ENCODE assay signal across 8 cellular contexts in genomic region chr1:146376309-146376707, GRCh38.
DNase-seq lines count a peak whose midpoint lies in the region; ATAC-seq and TF ChIP-seq lines count a peak whose summit lies in the region.
"Not testable (repeated sequence)": the region's sequence is repeated elsewhere in the genome, so short reads cannot be mapped to it uniquely, and the experiment has no call there.

No MANE protein-coding gene starts in this region.

- peak overlapping the region; percentile 87 for H3K27ac ChIP-seq in epithelial cell of prostate

- H3K9ac ChIP-seq in Loucy (ENCODE audit: low read depth, low read length, poor library complexity, severe bottlenecking): peak overlapping the region; percentile 59

- not testable (repeated sequence) for H3K27me3 Mint-ChIP-seq in activated T-cell treated with anti-CD3 and anti-CD28 coated beads, Interleukin-2, amount 50 U/mL, for 4 hours (ENCODE audit: low read depth)

- ATAC-seq in GM21825 (IDR thresholded peaks at IDR 0.05; ENCODE audit: unreplicated experiment): peak; percentile 74
- peak; percentile 53 to 57 for ATAC-seq in activated T-cell treated with anti-CD3 and anti-CD28 coated beads, Interleukin-2, amount 50 U/mL, for 4 hours

- not testable (repeated sequence) for H4K20me1 ChIP-seq in Loucy (ENCODE audit: insufficient read depth, low read length, poor library complexity, severe bottlenecking)

- TF ChIP-seq CTCF in Loucy (conservative IDR thresholded peaks at IDR 0.05; ENCODE audit: low read length): not testable (repeated sequence)

- H3K4me3 Mint-ChIP-seq in activated T-cell treated with anti-CD3 and anti-CD28 coated beads, Interleukin-2, amount 50 U/mL, for 4 hours: peak overlapping the region; percentile 79

- not testable (repeated sequence) for H3K9me2 ChIP-seq in Loucy (replicated peaks; ENCODE audit: low read depth, low read length)

- DNase-seq in CMK (ENCODE audit: low read depth) (peak; percentile 44), epithelial cell of prostate (ENCODE audit: low read depth, low spot score) (peak; percentile 33), mucosa of gallbladder (ENCODE audit: low spot score) (peak; percentile 92)
- peak; percentile 72 for DNase-seq in activated T-cell treated with anti-CD3 and anti-CD28 coated beads, Interleukin-2, amount 50 U/mL, for 4 hours
- DNase-seq in stimulated activated CD8-positive, alpha-beta memory T cell treated with anti-CD3 and anti-CD28 coated beads, Interleukin-12 subunit alpha, Interleukin-12 subunit beta, amount 100 ng/mL, for 4 hours (ENCODE audit: low read depth): peak; percentile 70

- not testable (repeated sequence) for H3K4me2 ChIP-seq in Loucy (ENCODE audit: low read depth, low read length, poor library complexity, severe bottlenecking)

- H2AFZ ChIP-seq in Loucy (ENCODE audit: low read length): not testable (repeated sequence)

- H3F3A ChIP-seq in Loucy (ENCODE audit: low read depth): not testable (repeated sequence)

- H3K36me3 ChIP-seq in Loucy (ENCODE audit: insufficient read depth, low read length): not testable (repeated sequence)

- not testable (repeated sequence) for H3K9me3 Mint-ChIP-seq in activated T-cell treated with anti-CD3 and anti-CD28 coated beads, Interleukin-2, amount 50 U/mL, for 4 hours

- H3K9me3 ChIP-seq in Loucy (ENCODE audit: insufficient read depth, low read depth, low read length): not testable (repeated sequence)

- not testable (repeated sequence) for H3K27me3 ChIP-seq in Loucy (ENCODE audit: insufficient read depth, low read length, poor library complexity, severe bottlenecking)

- not testable (repeated sequence) for H3K36me3 Mint-ChIP-seq in activated T-cell treated with anti-CD3 and anti-CD28 coated beads, Interleukin-2, amount 50 U/mL, for 4 hours (ENCODE audit: insufficient read depth)

- 0 out of 2 replicates have a peak, but pooled peaks have one; percentile 41 for TF ChIP-seq POLR2A in Raji (IDR thresholded peaks at IDR 0.05; ENCODE audit: insufficient read depth, low read depth, low read length)

- not testable (repeated sequence) for H3K4me1 ChIP-seq in Loucy (ENCODE audit: insufficient read depth, low read length, poor library complexity, severe bottlenecking)

- H3K79me2 ChIP-seq in Loucy (ENCODE audit: insufficient read depth, low read length): not testable (repeated sequence)

- not testable (repeated sequence) for H3K4me1 Mint-ChIP-seq in activated T-cell treated with anti-CD3 and anti-CD28 coated beads, Interleukin-2, amount 50 U/mL, for 4 hours (ENCODE audit: low read depth)

- peak overlapping the region; percentile 66 for H3K4me3 ChIP-seq in Loucy (ENCODE audit: low read length, poor library complexity, severe bottlenecking)

Comparison
In these comparisons a context has a peak if more than half of its experiments do, and no peak if none do; other contexts are left out.
1. Peak in every context shown above with its lines: DNase-seq, ATAC-seq, H3K4me3 ChIP-seq and H3K27ac ChIP-seq.
2. DNase-seq: peak in every context shown above with its lines; median percentile 92 in mucosa of gallbladder; 72 in activated T-cell treated with anti-CD3 and anti-CD28 coated beads, Interleukin-2, amount 50 U/mL, for 4 hours; 70 in stimulated activated CD8-positive, alpha-beta memory T cell treated with anti-CD3 and anti-CD28 coated beads, Interleukin-12 subunit alpha, Interleukin-12 subunit beta, amount 100 ng/mL, for 4 hours; 44 in CMK; 33 in epithelial cell of prostate.